1 cellular context compared by ENCODE assay signal in genomic region chr9:126527109-126527825, GRCh38.
TF ChIP-seq lines count a peak whose summit lies in the region.

No MANE protein-coding gene starts in this region.

TF ChIP-seq in HepG2, 621 proteins besides CTCF, POLR2A, EP300 and RAD21 (continued from another document and continues in another):
- TF ChIP-seq, protein P1, sequence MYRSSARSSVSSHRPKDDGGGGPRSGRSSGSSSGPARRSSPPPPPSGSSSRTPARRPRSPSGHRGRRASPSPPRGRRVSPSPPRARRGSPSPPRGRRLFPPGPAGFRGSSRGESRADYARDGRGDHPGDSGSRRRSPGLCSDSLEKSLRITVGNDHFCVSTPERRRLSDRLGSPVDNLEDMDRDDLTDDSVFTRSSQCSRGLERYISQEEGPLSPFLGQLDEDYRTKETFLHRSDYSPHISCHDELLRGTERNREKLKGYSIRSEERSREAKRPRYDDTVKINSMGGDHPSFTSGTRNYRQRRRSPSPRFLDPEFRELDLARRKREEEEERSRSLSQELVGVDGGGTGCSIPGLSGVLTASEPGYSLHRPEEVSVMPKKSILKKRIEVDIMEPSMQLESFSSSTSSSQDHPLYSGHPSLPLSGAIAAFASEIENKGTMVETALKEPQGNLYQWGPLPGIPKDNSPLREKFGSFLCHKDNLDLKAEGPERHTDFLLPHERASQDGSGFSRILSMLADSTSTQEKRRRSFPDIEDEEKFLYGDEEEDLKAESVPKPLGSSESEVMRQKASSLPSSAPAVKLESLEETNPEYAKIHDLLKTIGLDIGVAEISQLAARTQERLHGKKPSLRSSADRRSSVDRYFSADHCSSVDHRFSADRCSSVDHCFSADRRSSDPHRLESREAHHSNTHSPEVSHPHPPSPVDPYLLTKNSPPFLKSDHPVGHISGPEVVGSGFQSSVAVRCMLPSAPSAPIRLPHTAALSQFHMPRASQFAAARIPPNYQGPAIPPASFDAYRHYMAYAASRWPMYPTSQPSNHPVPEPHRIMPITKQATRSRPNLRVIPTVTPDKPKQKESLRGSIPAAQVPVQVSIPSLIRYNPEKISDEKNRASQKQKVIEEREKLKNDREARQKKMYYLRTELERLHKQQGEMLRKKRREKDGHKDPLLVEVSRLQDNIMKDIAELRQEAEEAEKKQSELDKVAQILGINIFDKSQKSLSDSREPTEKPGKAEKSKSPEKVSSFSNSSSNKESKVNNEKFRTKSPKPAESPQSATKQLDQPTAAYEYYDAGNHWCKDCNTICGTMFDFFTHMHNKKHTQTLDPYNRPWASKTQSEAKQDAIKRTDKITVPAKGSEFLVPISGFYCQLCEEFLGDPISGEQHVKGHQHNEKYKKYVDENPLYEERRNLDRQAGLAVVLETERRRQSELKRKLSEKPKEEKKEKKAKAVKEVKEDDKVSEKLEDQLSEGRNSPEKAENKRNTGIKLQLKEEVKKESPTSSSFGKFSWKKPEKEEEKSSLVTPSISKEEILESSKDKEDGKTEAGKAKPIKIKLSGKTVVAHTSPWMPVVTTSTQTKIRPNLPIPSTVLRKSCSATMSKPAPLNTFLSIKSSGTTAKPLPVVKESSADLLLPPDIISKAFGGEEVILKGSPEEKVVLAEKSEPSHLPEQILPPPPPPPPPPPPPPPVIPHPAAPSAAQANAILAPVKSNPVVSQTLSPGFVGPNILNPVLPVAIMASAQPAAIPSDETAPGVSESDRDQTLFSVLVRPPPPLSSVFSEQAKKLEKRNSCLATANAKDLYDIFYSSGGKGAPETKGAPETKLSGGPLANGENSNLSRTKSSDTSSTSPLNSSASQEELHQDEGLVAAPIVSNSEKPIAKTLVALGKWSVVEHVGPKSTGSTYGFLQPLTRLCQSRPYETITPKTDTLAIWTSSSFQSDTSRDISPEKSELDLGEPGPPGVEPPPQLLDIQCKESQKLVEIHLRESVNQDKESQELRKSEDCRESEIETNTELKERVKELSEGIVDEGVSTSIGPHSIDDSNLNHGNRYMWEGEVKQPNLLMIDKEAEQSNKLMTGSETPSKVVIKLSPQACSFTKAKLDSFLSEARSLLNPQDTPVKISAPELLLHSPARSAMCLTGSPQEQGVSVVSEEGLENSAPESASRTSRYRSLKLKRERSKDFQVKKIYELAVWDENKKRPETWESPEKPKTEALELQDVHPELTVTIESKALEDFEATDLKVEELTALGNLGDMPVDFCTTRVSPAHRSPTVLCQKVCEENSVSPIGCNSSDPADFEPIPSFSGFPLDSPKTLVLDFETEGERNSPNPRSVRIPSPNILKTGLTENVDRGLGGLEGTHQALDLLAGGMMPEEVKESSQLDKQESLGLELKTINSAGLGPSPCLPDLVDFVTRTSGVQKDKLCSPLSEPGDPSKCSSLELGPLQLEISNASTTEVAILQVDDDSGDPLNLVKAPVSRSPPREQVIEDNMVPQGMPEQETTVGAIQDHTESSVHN (CRISPR knock-in tag; IDR thresholded peaks at IDR 0.05), result no peak
- TF ChIP-seq SRSF9 (IDR thresholded peaks at IDR 0.05; ENCODE audit: borderline replicate concordance, insufficient read depth, low read depth, low read length, poor library complexity, severe bottlenecking) (no peak), TOE1 (CRISPR knock-in tag; IDR thresholded peaks at IDR 0.05) (no peak), ZNF160 (CRISPR knock-in tag; IDR thresholded peaks at IDR 0.05) (0 out of 2 replicates have a peak, but pooled peaks have one; percentile 73), TRAFD1 (CRISPR knock-in tag; IDR thresholded peaks at IDR 0.05; ENCODE audit: borderline replicate concordance) (no peak), FIP1L1 (IDR thresholded peaks at IDR 0.05; ENCODE audit: borderline replicate concordance, insufficient read depth, low read depth, low read length) (no peak), DBP (CRISPR knock-in tag; IDR thresholded peaks at IDR 0.05; ENCODE audit: not compliant biosample characterization) (no peak), ARID3A (IDR thresholded peaks at IDR 0.05; ENCODE audit: low read depth, low read length) (peak; percentile 56; the same call in 1 of the 2 replicates), ZKSCAN5 (CRISPR knock-in tag; IDR thresholded peaks at IDR 0.05) (no peak), KDM6A (CRISPR knock-in tag; IDR thresholded peaks at IDR 0.05; ENCODE audit: low read depth) (peak; percentile 89), ZNF816 (CRISPR knock-in tag; IDR thresholded peaks at IDR 0.05; ENCODE audit: borderline replicate concordance) (no peak), PITX1 (CRISPR knock-in tag; IDR thresholded peaks at IDR 0.05) (peak; percentile 44), TRIM24 (CRISPR knock-in tag; IDR thresholded peaks at IDR 0.05) (no peak), LRRFIP1 (CRISPR knock-in tag; conservative IDR thresholded peaks at IDR 0.05) (no peak), BRD4 (CRISPR knock-in tag; IDR thresholded peaks at IDR 0.05) (no peak; the same call in 1 of the 2 replicates), GTF3A (CRISPR knock-in tag; conservative IDR thresholded peaks at IDR 0.05) (no peak), ETS1 (CRISPR knock-in tag; IDR thresholded peaks at IDR 0.05) (no peak), TP53 (CRISPR knock-in tag; conservative IDR thresholded peaks at IDR 0.05) (no peak), ZNF552 (CRISPR knock-in tag; IDR thresholded peaks at IDR 0.05; ENCODE audit: borderline replicate concordance) (no peak), ZMYM4 (CRISPR knock-in tag; IDR thresholded peaks at IDR 0.05) (0 out of 2 replicates have a peak, but pooled peaks have one; percentile 13), RBM22 (optimal IDR thresholded peaks at IDR 0.05; ENCODE audit: low read length) (no peak), POGZ (CRISPR knock-in tag; IDR thresholded peaks at IDR 0.05) (no peak), GATAD2A (CRISPR knock-in tag; IDR thresholded peaks at IDR 0.05) (peak; percentile 79), SNAPC4 (CRISPR knock-in tag; IDR thresholded peaks at IDR 0.05) (no peak), TSC22D2 (CRISPR knock-in tag; IDR thresholded peaks at IDR 0.05; ENCODE audit: borderline replicate concordance) (no peak)
- TF ChIP-seq, protein P2, sequence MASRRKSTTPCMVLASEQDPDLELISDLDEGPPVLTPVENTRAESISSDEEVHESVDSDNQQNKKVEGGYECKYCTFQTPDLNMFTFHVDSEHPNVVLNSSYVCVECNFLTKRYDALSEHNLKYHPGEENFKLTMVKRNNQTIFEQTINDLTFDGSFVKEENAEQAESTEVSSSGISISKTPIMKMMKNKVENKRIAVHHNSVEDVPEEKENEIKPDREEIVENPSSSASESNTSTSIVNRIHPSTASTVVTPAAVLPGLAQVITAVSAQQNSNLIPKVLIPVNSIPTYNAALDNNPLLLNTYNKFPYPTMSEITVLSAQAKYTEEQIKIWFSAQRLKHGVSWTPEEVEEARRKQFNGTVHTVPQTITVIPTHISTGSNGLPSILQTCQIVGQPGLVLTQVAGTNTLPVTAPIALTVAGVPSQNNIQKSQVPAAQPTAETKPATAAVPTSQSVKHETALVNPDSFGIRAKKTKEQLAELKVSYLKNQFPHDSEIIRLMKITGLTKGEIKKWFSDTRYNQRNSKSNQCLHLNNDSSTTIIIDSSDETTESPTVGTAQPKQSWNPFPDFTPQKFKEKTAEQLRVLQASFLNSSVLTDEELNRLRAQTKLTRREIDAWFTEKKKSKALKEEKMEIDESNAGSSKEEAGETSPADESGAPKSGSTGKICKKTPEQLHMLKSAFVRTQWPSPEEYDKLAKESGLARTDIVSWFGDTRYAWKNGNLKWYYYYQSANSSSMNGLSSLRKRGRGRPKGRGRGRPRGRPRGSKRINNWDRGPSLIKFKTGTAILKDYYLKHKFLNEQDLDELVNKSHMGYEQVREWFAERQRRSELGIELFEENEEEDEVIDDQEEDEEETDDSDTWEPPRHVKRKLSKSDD (CRISPR knock-in tag; IDR thresholded peaks at IDR 0.05; ENCODE audit: low read depth), result 0 out of 2 replicates have a peak, but pooled peaks have one; percentile 36
- TF ChIP-seq, protein P3, sequence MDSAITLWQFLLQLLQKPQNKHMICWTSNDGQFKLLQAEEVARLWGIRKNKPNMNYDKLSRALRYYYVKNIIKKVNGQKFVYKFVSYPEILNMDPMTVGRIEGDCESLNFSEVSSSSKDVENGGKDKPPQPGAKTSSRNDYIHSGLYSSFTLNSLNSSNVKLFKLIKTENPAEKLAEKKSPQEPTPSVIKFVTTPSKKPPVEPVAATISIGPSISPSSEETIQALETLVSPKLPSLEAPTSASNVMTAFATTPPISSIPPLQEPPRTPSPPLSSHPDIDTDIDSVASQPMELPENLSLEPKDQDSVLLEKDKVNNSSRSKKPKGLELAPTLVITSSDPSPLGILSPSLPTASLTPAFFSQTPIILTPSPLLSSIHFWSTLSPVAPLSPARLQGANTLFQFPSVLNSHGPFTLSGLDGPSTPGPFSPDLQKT (CRISPR knock-in tag; IDR thresholded peaks at IDR 0.05; ENCODE audit: borderline replicate concordance), result no peak
